In the genomic region with DNA sequence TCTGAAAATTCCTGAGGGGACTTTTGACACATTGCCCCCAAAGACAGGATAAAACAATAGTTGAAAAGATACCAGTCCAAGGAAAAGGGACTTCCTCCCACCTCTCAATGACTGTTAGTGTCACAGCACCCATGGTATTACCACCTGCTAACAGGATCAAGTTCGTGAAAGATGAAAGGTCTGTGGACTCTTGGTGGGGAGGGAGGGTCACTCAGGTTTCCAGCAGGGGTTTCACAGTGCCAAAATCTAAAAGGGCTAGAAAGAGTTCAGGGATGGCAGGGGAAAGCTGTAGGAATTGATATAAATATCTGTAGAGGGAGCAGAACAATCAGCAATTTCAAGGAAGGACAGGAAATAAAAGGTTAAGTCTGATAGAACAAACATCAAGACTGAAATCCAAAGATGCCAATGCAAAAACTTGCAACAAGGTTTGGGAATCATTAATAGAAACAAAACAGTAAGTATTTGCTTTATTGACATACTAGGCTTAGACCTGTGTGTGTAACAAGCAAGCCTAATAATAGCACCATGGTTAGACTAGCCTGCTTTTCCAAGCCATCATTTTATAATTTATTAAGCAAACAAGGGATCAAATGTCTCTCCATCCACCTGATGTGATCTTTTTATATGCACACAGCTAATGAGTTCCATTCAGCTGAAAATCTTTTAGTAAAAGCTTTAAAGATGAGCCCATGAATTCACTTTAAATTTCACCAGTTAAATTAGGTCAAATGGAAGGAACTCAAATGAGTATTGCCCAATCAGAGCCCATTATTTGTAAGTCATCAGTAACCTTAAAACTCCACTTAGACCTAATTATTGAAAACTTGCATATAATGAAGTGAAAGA, we compare ENCODE assay signal across 8 cellular contexts. TPM values are rescaled to one million over a fixed set of nuclear protein-coding genes. Genes with fewer than 3 reads are reported as not detected.
DNase-seq lines count a peak whose midpoint lies in the region; ATAC-seq and TF ChIP-seq lines count a peak whose summit lies in the region.

No MANE protein-coding gene starts in this region.

- no peak for DNase-seq in T-helper 2 cell treated with Interferon-gamma antibody and Interleukin-4, amounts not matched to agents 5 μg/mL and 100 μg/mL, for 36 hours (ENCODE audit: low spot score)
- DNase-seq in T-helper 2 cell: no peak
- DNase-seq in activated CD8-positive, alpha-beta T cell treated with anti-CD3 and anti-CD28 coated beads for 36 hours: no peak
- no peak for DNase-seq in testis
- no peak for DNase-seq in MV-4-11 (lab: John Stamatoyannopoulos, UW)
- no peak for DNase-seq in NCI-H446 treated with DMSO at 0.1 percent for 48 hours (lab: John Stamatoyannopoulos, UW)

- peak overlapping the region; percentile 99; the same call in 1 of the 2 replicates for H3K9ac ChIP-seq in iPS-20b (ENCODE audit: low read depth, low read length)

- H3K9me3 ChIP-seq in iPS-20b (ENCODE audit: insufficient read depth, low read depth, low read length) (no peaks in the 10 kb centered on the region; the same call in 1 of the 2 replicates), testis (no peaks in the 10 kb centered on the region)

- 17 to 22% methylated on average over 1 of the region's 1 CpG for WGBS in testis, 2 donors

- peaks cover 73% of the 10 kb centered on the region for H3K36me3 ChIP-seq in iPS-20b (ENCODE audit: insufficient read depth, low read depth, low read length)
- H3K36me3 ChIP-seq in testis (ENCODE audit: low read depth, missing control alignments): no peaks in the 10 kb centered on the region

- intact Hi-C loops in activated CD8-positive, alpha-beta T cell treated with anti-CD3 and anti-CD28 coated beads for 36 hours (cut with micrococcal nuclease): loop anchor here (5.0 kb wide), 1 partner anchor 37 kb away; no protein-coding TSS in a partner anchor
- intact Hi-C loops in testis (cut with DNase I; ENCODE audit: low total_unique reads): no loop called here

- no peaks in the 10 kb centered on the region for H3K9me3 Mint-ChIP-seq in T-helper 2 cell treated with Interferon-gamma antibody and Interleukin-4, amounts not matched to agents 5 μg/mL and 100 μg/mL, for 36 hours
- no peaks in the 10 kb centered on the region for H3K9me3 Mint-ChIP-seq in activated CD8-positive, alpha-beta T cell treated with anti-CD3 and anti-CD28 coated beads for 36 hours

- peaks cover 77% of the 10 kb centered on the region for H3K36me3 Mint-ChIP-seq in T-helper 2 cell treated with Interferon-gamma antibody and Interleukin-4, amounts not matched to agents 5 μg/mL and 100 μg/mL, for 36 hours (ENCODE audit: low read depth)
- H3K36me3 Mint-ChIP-seq in activated CD8-positive, alpha-beta T cell treated with anti-CD3 and anti-CD28 coated beads for 36 hours (ENCODE audit: low read depth): peaks cover 79% of the 10 kb centered on the region

- H3K27ac Mint-ChIP-seq in T-helper 2 cell treated with Interferon-gamma antibody and Interleukin-4, amounts not matched to agents 5 μg/mL and 100 μg/mL, for 36 hours: peak overlapping the region; percentile 86
- peak overlapping the region; percentile 95 for H3K27ac Mint-ChIP-seq in activated CD8-positive, alpha-beta T cell treated with anti-CD3 and anti-CD28 coated beads for 36 hours

- no peak for TF ChIP-seq CTCF in activated CD8-positive, alpha-beta T cell treated with anti-CD3 and anti-CD28 coated beads for 36 hours (IDR thresholded peaks at IDR 0.05)
- no peak for TF ChIP-seq CTCF in testis (IDR thresholded peaks at IDR 0.05)

- peak overlapping the region; percentile 98 for H3K4me3 ChIP-seq in iPS-20b (ENCODE audit: low read length)
- H3K4me3 ChIP-seq in testis: peak overlapping the region; percentile 92 to 100

- POLR2A ChIA-PET in activated CD8-positive, alpha-beta T cell treated with anti-CD3 and anti-CD28 coated beads for 36 hours (lab: Charles Lee): interaction anchor here (1.0 to 24.5 kb wide), 6 partner anchors 9 to 426 kb away, joined by 3 to 678 read pairs (median 4); a partner anchor contains a TSS

- H3K4me1 ChIP-seq in iPS-20b (ENCODE audit: insufficient read depth, low read length) (peaks cover 36% of the 10 kb centered on the region; the same call in 1 of the 2 replicates), testis (peaks cover 38% of the 10 kb centered on the region)

- no peak for ATAC-seq in activated CD8-positive, alpha-beta T cell treated with anti-CD3 and anti-CD28 coated beads for 36 hours
- ATAC-seq in HG02798 (IDR thresholded peaks at IDR 0.05; ENCODE audit: poor library complexity, unreplicated experiment): no peak

- H3K4me1 Mint-ChIP-seq in T-helper 2 cell treated with Interferon-gamma antibody and Interleukin-4, amounts not matched to agents 5 μg/mL and 100 μg/mL, for 36 hours (ENCODE audit: low read depth): peaks cover 46% of the 10 kb centered on the region
- peaks cover 50% of the 10 kb centered on the region for H3K4me1 Mint-ChIP-seq in activated CD8-positive, alpha-beta T cell treated with anti-CD3 and anti-CD28 coated beads for 36 hours (ENCODE audit: low read depth)

- H3K27me3 ChIP-seq in iPS-20b (ENCODE audit: insufficient read depth, low read length): no peaks in the 10 kb centered on the region
- no peaks in the 10 kb centered on the region for H3K27me3 ChIP-seq in testis

- H3K27me3 Mint-ChIP-seq in T-helper 2 cell treated with Interferon-gamma antibody and Interleukin-4, amounts not matched to agents 5 μg/mL and 100 μg/mL, for 36 hours (ENCODE audit: low read depth): peaks cover 2% of the 10 kb centered on the region
- H3K27me3 Mint-ChIP-seq in activated CD8-positive, alpha-beta T cell treated with anti-CD3 and anti-CD28 coated beads for 36 hours: no peaks in the 10 kb centered on the region

- no peak overlapping the region for H3K27ac ChIP-seq in iPS-20b (ENCODE audit: low read length)
- peak overlapping the region; percentile 100 for H3K27ac ChIP-seq in testis

- peak overlapping the region; percentile 99 for H3K4me3 Mint-ChIP-seq in T-helper 2 cell treated with Interferon-gamma antibody and Interleukin-4, amounts not matched to agents 5 μg/mL and 100 μg/mL, for 36 hours
- peak overlapping the region; percentile 97 for H3K4me3 Mint-ChIP-seq in activated CD8-positive, alpha-beta T cell treated with anti-CD3 and anti-CD28 coated beads for 36 hours

- TF ChIP-seq POLR2A in testis (IDR thresholded peaks at IDR 0.05): no peak

- CTCF ChIA-PET in activated CD8-positive, alpha-beta T cell treated with anti-CD3 and anti-CD28 coated beads for 36 hours (lab: Charles Lee): interaction anchor here (1.4 to 15.9 kb wide), 4 partner anchors 8 to 52 kb away, joined by 4 to 237 read pairs (median 26); no protein-coding TSS in a partner anchor

RNA-seq across cellular contexts. Expression of a gene that starts 3.7 kb away (rescaled TPM):
- 100 to 1,000 TPM; 207 TPM for total RNA-seq in activated CD8-positive, alpha-beta T cell treated with anti-CD3 and anti-CD28 coated beads for 36 hours
- total RNA-seq in testis: 100 to 1,000 TPM in 1 of 2 donors, 10 to 100 TPM in 1; 94.1 to 111 TPM
- polyA plus RNA-seq in testis (ENCODE audit: insufficient read depth, low read depth, low replicate concordance): 112 TPM

RNA-seq across cellular contexts. Expression of a gene that starts 26.5 kb away (rescaled TPM):
- under 1 TPM; 0.11 to 0.20 TPM for total RNA-seq in activated CD8-positive, alpha-beta T cell treated with anti-CD3 and anti-CD28 coated beads for 36 hours
- 1 to 10 TPM; 8.9 to 10.0 TPM for total RNA-seq in testis
- 14.2 TPM for polyA plus RNA-seq in testis (ENCODE audit: insufficient read depth, low read depth, low replicate concordance)

RNA-seq across cellular contexts. Expression of a gene that starts 53.7 kb away (rescaled TPM):
- total RNA-seq in activated CD8-positive, alpha-beta T cell treated with anti-CD3 and anti-CD28 coated beads for 36 hours: 100 to 1,000 TPM; 177 to 182 TPM
- total RNA-seq in testis: 10 to 100 TPM; 76.5 to 84.5 TPM
- polyA plus RNA-seq in testis (ENCODE audit: insufficient read depth, low read depth, low replicate concordance): 104 TPM

Comparison
In these comparisons a context has a peak if more than half of its experiments do, and no peak if none do; other contexts are left out.
1. RNA of a gene that starts 26.5 kb away (total RNA-seq): 8.9 to 10.0 TPM in testis; 0.11 to 0.20 TPM in activated CD8-positive, alpha-beta T cell treated with anti-CD3 and anti-CD28 coated beads for 36 hours; every median in the first group is over 4 times any median in the second.